ENCODE assay signal across 20 cellular contexts in genomic region chr7:117238937-117239336, GRCh38.
"Had no signal": no experiment of that assay in that cellular context is flagged by ENCODE, and none has a peak within 500 bp of the region (broad histone marks: within the 10 kb centered on the region; RNA-seq: fewer than 3 reads in every experiment).

No MANE protein-coding gene starts in this region.

- DNase-seq: dermis blood vessel endothelial cell; dorsolateral prefrontal cortex; effector CD4-positive, alpha-beta T cell; effector memory CD4-positive, alpha-beta T cell; foreskin melanocyte; gastrocnemius medialis; glutamatergic neuron; head of caudate nucleus; heart right ventricle; hippocampal formation; left cardiac atrium; left lung; left ventricle myocardium superior; lower lobe of right lung; mesenchymal stem cell; mucosa of descending colon; naive B cell had no signal

- H3K4me3 Mint-ChIP-seq: mesothelial cell of epicardium had no signal

- H3K27ac ChIP-seq: coronary artery, dorsolateral prefrontal cortex, esophagus muscularis mucosa, gastrocnemius medialis, heart right ventricle, left lung, lower lobe of right lung had no signal

- H3K4me1 Mint-ChIP-seq: mesothelial cell of epicardium, naive B cell had no signal

- H3K36me3 Mint-ChIP-seq: naive B cell had no signal

- H3K27ac Mint-ChIP-seq: mesothelial cell of epicardium, naive B cell had no signal

- H3K4me3 ChIP-seq: coronary artery, dorsolateral prefrontal cortex, esophagus muscularis mucosa, gastrocnemius medialis, heart right ventricle, left lung, lower lobe of right lung, mucosa of descending colon had no signal

- ATAC-seq: gastrocnemius medialis, heart right ventricle, left cardiac atrium, left lung, left ventricle myocardium superior, mucosa of descending colon had no signal

- H3K4me1 ChIP-seq: esophagus muscularis mucosa, gastrocnemius medialis, heart right ventricle, left lung, lower lobe of right lung had no signal

- H3K36me3 ChIP-seq: esophagus muscularis mucosa, gastrocnemius medialis, heart right ventricle, left lung, lower lobe of right lung had no signal

- H3K9me3 ChIP-seq: left lung, mucosa of descending colon had no signal

- H3K27me3 ChIP-seq: dorsolateral prefrontal cortex, esophagus muscularis mucosa, gastrocnemius medialis, left lung had no signal
